Comparison of ENCODE assay signal across 16 cellular contexts in the genomic region with DNA sequence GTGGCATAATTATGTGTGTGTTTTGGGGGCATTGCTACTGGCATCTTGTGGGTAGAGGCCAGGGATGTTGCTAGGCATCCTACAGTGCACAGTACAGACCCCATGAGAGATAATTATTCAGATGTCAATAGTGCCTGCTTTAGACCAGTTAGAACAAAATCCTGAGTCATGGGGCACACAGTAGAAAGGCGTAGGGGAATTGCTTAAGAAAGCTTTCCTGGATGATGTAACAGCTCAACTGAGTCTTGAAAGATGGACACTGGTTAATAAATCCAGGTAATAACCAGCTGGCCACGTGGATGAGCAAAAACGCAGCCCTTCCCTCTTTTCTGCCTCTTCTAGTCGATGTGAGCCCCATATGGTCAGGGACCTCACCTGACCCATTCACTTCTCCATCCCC. TPM values are rescaled to one million over a fixed set of nuclear protein-coding genes. Genes with fewer than 3 reads are reported as not detected.
"Had no signal": no experiment of that assay in that cellular context is flagged by ENCODE, and none has a peak within 500 bp of the region (broad histone marks: within the 10 kb centered on the region; RNA-seq: fewer than 3 reads in every experiment).

No MANE protein-coding gene starts in this region.

- H3K36me3 ChIP-seq: brain microvascular endothelial cell, right atrium auricular region, WERI-Rb-1 had no signal

- H3K4me3 ChIP-seq: dorsolateral prefrontal cortex, right atrium auricular region had no signal

- H3K27ac ChIP-seq: brain microvascular endothelial cell, right atrium auricular region, WERI-Rb-1 had no signal

- H3K9me3 ChIP-seq: right atrium auricular region had no signal

- DNase-seq: activated CD4-positive, alpha-beta memory T cell treated with anti-CD3 and anti-CD28 coated beads, Interleukin-2, amount 10 ng/mL, durations not matched to agents 7 days and 5 days; activated CD4-positive, alpha-beta T cell treated with anti-CD3 and anti-CD28 coated beads for 36 hours; activated naive CD8-positive, alpha-beta T cell treated with anti-CD3 and anti-CD28 coated beads for 36 hours; brain microvascular endothelial cell; cerebellar nuclear complex; dorsolateral prefrontal cortex; endodermal cell; foreskin fibroblast; head of caudate nucleus; mesendoderm; nucleus accumbens; stimulated activated CD4-positive, alpha-beta T cell treated with anti-CD3 and anti-CD28 coated beads, Interleukin-2, amount 100 ng/mL, for 48 hours; T-helper 1 cell; WERI-Rb-1 had no signal

- H3K27me3 ChIP-seq: dorsolateral prefrontal cortex, right atrium auricular region had no signal

RNA-seq across cellular contexts. Expression of gene KCNB1, which starts 51.1 kb away (rescaled TPM):
- total RNA-seq: activated CD4-positive, alpha-beta T cell treated with anti-CD3 and anti-CD28 coated beads for 36 hours; activated naive CD8-positive, alpha-beta T cell treated with anti-CD3 and anti-CD28 coated beads for 36 hours; natural killer cell treated with Interleukin-12 subunit alpha and Interleukin-12 subunit beta and Interleukin-15 and Interleukin-18, amount 100 ng/mL, for 72 hours had no signal
